Comparison of ENCODE assay signal across 8 cellular contexts in the genomic region with DNA sequence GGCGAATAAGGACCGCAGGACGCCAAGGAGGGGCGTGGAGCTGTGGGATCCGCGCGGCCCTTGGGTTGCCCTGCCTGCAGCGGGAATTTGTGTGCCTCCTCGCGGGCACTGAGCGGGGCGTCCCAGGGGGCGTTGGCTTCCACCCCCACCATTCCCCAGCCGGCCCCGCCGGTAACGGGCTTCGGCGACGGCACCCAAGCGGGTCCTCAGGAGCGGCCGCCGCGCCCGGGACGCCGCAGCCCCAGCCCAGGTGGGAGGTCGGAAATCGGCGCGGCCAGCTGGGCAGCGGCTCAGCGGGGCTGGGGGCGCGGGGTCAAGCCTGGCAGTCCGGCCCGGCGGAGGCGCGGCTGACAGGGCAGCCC. TPM values are rescaled to one million over a fixed set of nuclear protein-coding genes. Genes with fewer than 3 reads are reported as not detected.
A peak's percentile ranks its signal among the peaks of the same experiment; 100 is the strongest.
DNase-seq lines count a peak whose midpoint lies in the region; ATAC-seq lines count a peak whose summit lies in the region.

No MANE protein-coding gene starts in this region.

- CTCF ChIA-PET in T-cell (lab: Charles Lee) = interaction anchor here in 1 of 2 donors (0.6 kb wide), 1 partner anchor 41 kb away, joined by 3 read pairs; no protein-coding TSS in a partner anchor

- POLR2A ChIA-PET in T-cell (lab: Charles Lee) = interaction anchor here in 1 of 2 donors (0.6 kb wide), 1 partner anchor 14 kb away, joined by 12 read pairs; no protein-coding TSS in a partner anchor

- H3K36me3 Mint-ChIP-seq in T-cell = no peaks in the 10 kb centered on the region
- H3K36me3 Mint-ChIP-seq in central memory CD8-positive, alpha-beta T cell (ENCODE audit: insufficient read depth) = peaks cover 7% of the 10 kb centered on the region

- H3K9me3 Mint-ChIP-seq in T-cell = no peaks in the 10 kb centered on the region
- H3K9me3 Mint-ChIP-seq in central memory CD8-positive, alpha-beta T cell = no peaks in the 10 kb centered on the region

- H3K27ac Mint-ChIP-seq in T-cell = no peak overlapping the region
- peak overlapping the region; percentile 53 for H3K27ac Mint-ChIP-seq in central memory CD8-positive, alpha-beta T cell (ENCODE audit: low read depth)

- peak overlapping the region; percentile 78 to 86 (median 82) for H3K4me3 Mint-ChIP-seq in T-cell
- H3K4me3 Mint-ChIP-seq in central memory CD8-positive, alpha-beta T cell = peak overlapping the region; percentile 84

- H3K27me3 Mint-ChIP-seq in T-cell = peaks cover 19 to 30% of the 10 kb centered on the region in 2 donors
- peaks cover 43% of the 10 kb centered on the region for H3K27me3 Mint-ChIP-seq in central memory CD8-positive, alpha-beta T cell

- intact Hi-C loops in left colon (cut with DNase I, micrococcal nuclease) = loop anchor here in 1 of 2 donors (2.0 kb wide), 1 partner anchor 42 kb away; no protein-coding TSS in a partner anchor

- peaks cover 14 to 27% (median 23%) of the 10 kb centered on the region in 3 donors for H3K4me1 Mint-ChIP-seq in T-cell
- H3K4me1 Mint-ChIP-seq in central memory CD8-positive, alpha-beta T cell = peaks cover 24% of the 10 kb centered on the region

- peak; percentile 46 for DNase-seq in EL
- DNase-seq in T-cell = peak in 15 of 34 experiments; percentile 1 to 25 (median 12)
- DNase-seq in central memory CD8-positive, alpha-beta T cell (ENCODE audit: low spot score in 2 of 2) = peak in 1 of 2 donors; percentile 16
- DNase-seq in left colon = peak in 1 of 2 donors; percentile 52
- peak; percentile 5 for DNase-seq in stimulated activated CD8-positive, alpha-beta memory T cell treated with anti-CD3 and anti-CD28 coated beads, Interleukin-12 subunit alpha, Interleukin-12 subunit beta, amount 100 ng/mL, for 24 hours (ENCODE audit: extremely low read depth)
- DNase-seq in foreskin melanocyte = no peak
- no peak for DNase-seq in GDM1 (lab: John Stamatoyannopoulos, UW)

- ATAC-seq in HG02798 (IDR thresholded peaks at IDR 0.05; ENCODE audit: poor library complexity, unreplicated experiment) (peak; percentile 27), T-cell (replicated peaks in 1 of 4) (peak; percentile 42 to 53 (median 46)), left colon (peak; percentile 32)
- ATAC-seq in central memory CD8-positive, alpha-beta T cell (replicated peaks; ENCODE audit: extremely low read depth, poor library complexity, severe bottlenecking) = peak; percentile 41

RNA-seq across cellular contexts. Expression of gene CLTCL1, which starts 0.3 kb away (rescaled TPM):
- 1 to 10 TPM in 4 of 5 donors, under 1 TPM in 1; 0.63 to 3.9 (median 1.6) TPM for total RNA-seq in T-cell
- total RNA-seq in left colon = 1 to 10 TPM; 2.1 to 4.6 TPM

Comparison
In these comparisons a context has a peak if more than half of its experiments do, and no peak if none do; other contexts are left out.
1. DNase-seq: peak in EL (single experiment) and stimulated activated CD8-positive, alpha-beta memory T cell treated with anti-CD3 and anti-CD28 coated beads, Interleukin-12 subunit alpha, Interleukin-12 subunit beta, amount 100 ng/mL, for 24 hours (single experiment); none in foreskin melanocyte (single experiment) and GDM1 (single experiment).
2. Peak in every context shown above with its lines, with median percentiles within 50 percentile points of each other: ATAC-seq.